ENCODE assay signal across 9 cellular contexts in the genomic region with DNA sequence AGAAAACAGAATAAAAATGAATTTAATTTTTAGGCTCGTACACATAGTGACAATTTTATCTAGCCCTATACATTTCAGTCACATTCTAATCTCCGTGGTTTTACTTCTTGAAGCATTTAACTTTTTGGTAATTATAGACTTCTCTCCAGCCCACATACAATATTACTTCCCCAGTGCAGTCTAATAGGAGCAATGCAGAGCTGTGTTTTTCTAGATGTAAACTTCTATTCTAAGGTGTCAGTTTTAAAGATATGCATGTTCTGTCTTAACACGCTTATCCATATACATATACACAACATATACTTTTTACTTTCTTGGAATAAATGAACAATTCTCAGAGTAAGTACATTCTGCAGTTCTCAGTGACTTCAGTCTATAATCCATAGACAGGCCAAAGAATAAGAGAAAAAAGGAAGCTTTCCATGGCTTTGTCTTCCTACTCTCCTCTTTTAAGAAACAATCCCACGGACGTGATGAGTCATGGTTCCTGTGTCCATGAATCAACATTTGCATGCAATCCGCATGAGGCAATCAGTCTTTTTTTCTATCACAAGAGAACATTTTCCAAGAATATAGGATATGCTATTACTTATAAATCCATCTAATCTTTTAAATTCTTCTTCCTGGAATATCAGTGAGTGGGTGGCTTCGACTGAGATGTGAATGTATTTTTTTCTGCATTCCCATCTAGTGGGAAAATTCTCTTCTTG. TPM values are rescaled to one million over a fixed set of nuclear protein-coding genes. Genes with fewer than 3 reads are reported as not detected.
A peak's percentile ranks its signal among the peaks of the same experiment; 100 is the strongest.
DNase-seq lines count a peak whose midpoint lies in the region; ATAC-seq and TF ChIP-seq lines count a peak whose summit lies in the region.
"Had no signal": no experiment of that assay in that cellular context is flagged by ENCODE, and none has a peak within 500 bp of the region (broad histone marks: within the 10 kb centered on the region; RNA-seq: fewer than 3 reads in every experiment).

No MANE protein-coding gene starts in this region.

- peak overlapping the region; percentile 10 for H3K27ac Mint-ChIP-seq in neural crest cell (ENCODE audit: unreplicated experiment)
- H3K27ac Mint-ChIP-seq in activated T-helper 17 cell treated with anti-CD3 and anti-CD28 coated beads, Interleukin-2, amount 50 U/mL, for 72 hours = no peak overlapping the region
- H3K27ac Mint-ChIP-seq: activated CD8-positive, alpha-beta T cell treated with anti-CD3 and anti-CD28 coated beads for 36 hours had no signal

- no peak for ATAC-seq in HG03442 (IDR thresholded peaks at IDR 0.05; ENCODE audit: unreplicated experiment)
- no peak for ATAC-seq in HG02759 (IDR thresholded peaks at IDR 0.05; ENCODE audit: unreplicated experiment)
- ATAC-seq in activated T-helper 17 cell treated with anti-CD3 and anti-CD28 coated beads, Interleukin-2, amount 50 U/mL, for 72 hours (replicated peaks) = no peak
- ATAC-seq: activated CD8-positive, alpha-beta T cell treated with anti-CD3 and anti-CD28 coated beads for 36 hours had no signal

- H3K9me3 Mint-ChIP-seq in neural crest cell = no peaks in the 10 kb centered on the region
- no peaks in the 10 kb centered on the region for H3K9me3 Mint-ChIP-seq in activated T-helper 17 cell treated with anti-CD3 and anti-CD28 coated beads, Interleukin-2, amount 50 U/mL, for 72 hours
- H3K9me3 Mint-ChIP-seq: activated CD8-positive, alpha-beta T cell treated with anti-CD3 and anti-CD28 coated beads for 36 hours had no signal

- DNase-seq in DMS53 treated with DMSO at 0.1 percent for 48 hours (lab: John Stamatoyannopoulos, UW; ENCODE audit: unreplicated experiment) = peak; percentile 96
- DNase-seq in NCI-H226 = peak; percentile 76
- peak; percentile 92 for DNase-seq in epithelial cell of esophagus (ENCODE audit: low read depth)
- DNase-seq in neural crest cell (ENCODE audit: low read depth, low spot score) = no peak
- no peak for DNase-seq in H7
- DNase-seq: activated CD8-positive, alpha-beta T cell treated with anti-CD3 and anti-CD28 coated beads for 36 hours had no signal

- no peaks in the 10 kb centered on the region for H3K36me3 Mint-ChIP-seq in neural crest cell (ENCODE audit: low read depth)
- no peaks in the 10 kb centered on the region for H3K36me3 Mint-ChIP-seq in activated T-helper 17 cell treated with anti-CD3 and anti-CD28 coated beads, Interleukin-2, amount 50 U/mL, for 72 hours (ENCODE audit: low read depth)

- no peak overlapping the region for H3K4me3 Mint-ChIP-seq in neural crest cell
- H3K4me3 Mint-ChIP-seq in activated T-helper 17 cell treated with anti-CD3 and anti-CD28 coated beads, Interleukin-2, amount 50 U/mL, for 72 hours = no peak overlapping the region
- H3K4me3 Mint-ChIP-seq: activated CD8-positive, alpha-beta T cell treated with anti-CD3 and anti-CD28 coated beads for 36 hours had no signal

- H3K36me3 ChIP-seq in H7 (replicated peaks; ENCODE audit: control insufficient read depth, insufficient read depth, low read length) = no peaks in the 10 kb centered on the region

- TF ChIP-seq CTCF in epithelial cell of esophagus (IDR thresholded peaks at IDR 0.05; ENCODE audit: insufficient read depth, low read depth, low read length, missing control alignments) (no peak), neural crest cell (conservative IDR thresholded peaks at IDR 0.05) (no peak)

- H3K27me3 Mint-ChIP-seq in neural crest cell (ENCODE audit: low read depth) = no peaks in the 10 kb centered on the region
- H3K27me3 Mint-ChIP-seq in activated T-helper 17 cell treated with anti-CD3 and anti-CD28 coated beads, Interleukin-2, amount 50 U/mL, for 72 hours = no peaks in the 10 kb centered on the region
- H3K27me3 Mint-ChIP-seq: activated CD8-positive, alpha-beta T cell treated with anti-CD3 and anti-CD28 coated beads for 36 hours had no signal

- H3K4me1 Mint-ChIP-seq in neural crest cell = peaks cover 13% of the 10 kb centered on the region
- no peaks in the 10 kb centered on the region for H3K4me1 Mint-ChIP-seq in activated T-helper 17 cell treated with anti-CD3 and anti-CD28 coated beads, Interleukin-2, amount 50 U/mL, for 72 hours

- H3K4me3 ChIP-seq in epithelial cell of esophagus (ENCODE audit: low read length) (no peak overlapping the region), H7 (ENCODE audit: insufficient read depth, low read depth, low read length) (no peak overlapping the region)

- no peaks in the 10 kb centered on the region for H3K27me3 ChIP-seq in H7 (ENCODE audit: control insufficient read depth, insufficient read depth, low read length)

RNA-seq across cellular contexts. Expression of gene CCDC102B, which starts 42.8 kb away (rescaled TPM):
- total RNA-seq in neural crest cell = 6.5 and 7.5 TPM in 2 replicates
- 2.3 and 5.3 TPM in 2 replicates for total RNA-seq in H7 (2014; rRNA removed; shearing (Covaris generic))
- 1 to 10 TPM in 1 of 2 donors, under 1 TPM in 1; 0.89 to 1.8 TPM for total RNA-seq in activated T-helper 17 cell treated with anti-CD3 and anti-CD28 coated beads, Interleukin-2, amount 50 U/mL, for 72 hours

Comparison
In these comparisons a context has a peak if more than half of its experiments do, and no peak if none do; other contexts are left out.
1. DNase-seq: peak in DMS53 treated with DMSO at 0.1 percent for 48 hours (single experiment), NCI-H226 (single experiment) and epithelial cell of esophagus (single experiment); none in neural crest cell (single experiment) and H7 (single experiment).